Comparison of ENCODE assay signal across 8 cellular contexts in genomic region chr14:104224516-104225281, GRCh38.
DNase-seq lines count a peak whose midpoint lies in the region; ATAC-seq, FAIRE-seq and TF ChIP-seq lines count a peak whose summit lies in the region.

No MANE protein-coding gene starts in this region.

- H4K8ac ChIP-seq in H1 (ENCODE audit: extremely low read depth, insufficient read depth, low read length) = no peak overlapping the region

- no peaks in the 10 kb centered on the region for H3K9me2 ChIP-seq in PC-3 (replicated peaks; ENCODE audit: low read length)

- no peak overlapping the region for H3K56ac ChIP-seq in H1 (replicated peaks; ENCODE audit: insufficient read length, low read depth, low read length)

- no peak overlapping the region for H3K23ac ChIP-seq in H1 (ENCODE audit: insufficient read length)

- H3K27ac ChIP-seq in PC-3 (ENCODE audit: low read length) = no peak overlapping the region
- H3K27ac ChIP-seq in H1 (ENCODE audit: low read depth, low read length) = no peak overlapping the region

- POLR2A ChIA-PET in PC-3 (lab: Charles Lee; ENCODE audit: unreplicated experiment) = no interaction called here
- POLR2A ChIA-PET in H1 (lab: Charles Lee; ENCODE audit: partially characterized antibody) = interaction anchor here (0.7 to 1.4 kb wide), 2 partner anchors 14 to 122 kb away, joined by 3 to 4 read pairs; no protein-coding TSS in a partner anchor

- no peak overlapping the region for H3K9ac ChIP-seq in PC-3 (ENCODE audit: low read length)
- H3K9ac ChIP-seq in H1 (replicated peaks in 1 of 4; ENCODE audit: extremely low read depth in 1 of 4, low read depth in 3 of 4, low read length in 3 of 4) = no peak overlapping the region

- H2BK20ac ChIP-seq in H1 (ENCODE audit: low read length) = peak overlapping the region; percentile 72; the same call in 1 of the 2 replicates

- H3K23me2 ChIP-seq in H1 (ENCODE audit: low read depth, low read length) = no peaks in the 10 kb centered on the region

- CTCF ChIA-PET in PC-3 (lab: Charles Lee) (no interaction called here), H1 (lab: Charles Lee; ENCODE audit: partially characterized antibody) (interaction anchor here (0.6 to 4.6 kb wide), 34 partner anchors 10 to 765 kb away, joined by 3 to 14 read pairs (median 4); no protein-coding TSS in a partner anchor)

- no peak overlapping the region for H3K4me2 ChIP-seq in PC-3 (ENCODE audit: low read length)
- H3K4me2 ChIP-seq in H1 (ENCODE audit: insufficient read depth in 1 of 2, low read depth in 2 of 2, low read length in 2 of 2) = no peak overlapping the region

- 80% methylated on average over 14 of the region's 19 CpGs; no CpG with 5 or more reads in 1 of the 2 experiments for WGBS in H1 (ENCODE audit: extremely low coverage in 1 of 2, insufficient coverage in 1 of 2, insufficient read length in 1 of 2, insufficient replicate concordance in 2 of 2, low coverage in 1 of 2, low lambda C conversion rate in 2 of 2, missing lambda C conversion rate in 1 of 2), 2 experiments

- peak overlapping the region; percentile 53; the same call in 1 of the 2 replicates for H2BK12ac ChIP-seq in H1 (ENCODE audit: low read depth, low read length)

- BruUV-seq in PC-3 (replicated peaks; lab: Mats Ljungman, UMichigan) = no TSS peak

- H3K4me3 ChIP-seq in PC-3 (ENCODE audit: low read length) = no peak overlapping the region
- H3K4me3 ChIP-seq in H1 (ENCODE audit: extremely low read depth in 1 of 4, insufficient read depth in 2 of 4, low read depth in 3 of 4, low read length in 4 of 4) = no peak overlapping the region

- peak overlapping the region; percentile 24 for H3K18ac ChIP-seq in H1 (ENCODE audit: extremely low read depth, low read length)

- H3K9me3 ChIP-seq in PC-3 (ENCODE audit: low read length) (no peaks in the 10 kb centered on the region), H1 (ENCODE audit: insufficient read depth in 2 of 2, low read depth in 1 of 2, low read length in 1 of 2) (no peaks in the 10 kb centered on the region)

- peak; percentile 30 to 59 for TF ChIP-seq RAD21 in H1 (IDR thresholded peaks at IDR 0.05 in 1 of 2, conservative IDR thresholded peaks at IDR 0.05 in 1 of 2; ENCODE audit: low read depth in 2 of 2, low read length in 2 of 2)

- no peaks in the 10 kb centered on the region for H4K20me1 ChIP-seq in PC-3 (ENCODE audit: low read length)
- H4K20me1 ChIP-seq in H1 (replicated peaks in 1 of 2; ENCODE audit: control insufficient read depth in 1 of 2, insufficient read depth in 2 of 2, low read length in 2 of 2) = no peaks in the 10 kb centered on the region

- FAIRE-seq in GM12891 (lab: Jason Lieb, UNC) = no peak
- FAIRE-seq in H1 (lab: Jason Lieb, UNC) = no peak

- H2BK5ac ChIP-seq in H1 (ENCODE audit: low read depth, low read length) = peak overlapping the region; percentile 73; the same call in 1 of the 2 replicates

- intact Hi-C loops in PC-3 (cut with micrococcal nuclease) = no loop called here

- TF ChIP-seq EP300 in H1 (IDR thresholded peaks at IDR 0.05; ENCODE audit: borderline replicate concordance in 1 of 2, low read depth in 2 of 2, low read length in 2 of 2) = no peak

- ATAC-seq in PC-3 = no peak
- no peak for ATAC-seq in GM21528 (IDR thresholded peaks at IDR 0.05; ENCODE audit: low FRiP score, unreplicated experiment)
- ATAC-seq in HG03280 (IDR thresholded peaks at IDR 0.05; ENCODE audit: unreplicated experiment) = no peak

- H3K79me1 ChIP-seq in H1 (ENCODE audit: low read depth, low read length) = no peaks in the 10 kb centered on the region

- peak overlapping the region; percentile 25 for H4K91ac ChIP-seq in H1 (replicated peaks; ENCODE audit: insufficient read length, low read length)

- DNase-seq in GM12891 (ENCODE audit: insufficient read length, low spot score) = peak; percentile 62
- DNase-seq in PC-3 = no peak
- DNase-seq in H1 (ENCODE audit: low read depth in 1 of 2, low spot score in 2 of 2) = peak in 1 of 2 experiments; percentile 88
- peak in 3 of 4 experiments; percentile 20 to 28 (median 23) for DNase-seq in stimulated activated CD4-positive, alpha-beta T cell treated with anti-CD3 and anti-CD28 coated beads, Interleukin-1b, Interleukin-23, amount 100 ng/mL, for 24 hours (ENCODE audit: low read depth in 4 of 4, low spot score in 1 of 4)
- DNase-seq in amniotic stem cell (lab: John Stamatoyannopoulos, UW) = no peak
- no peak for DNase-seq in NCI-H2107 (lab: John Stamatoyannopoulos, UW)

- no peaks in the 10 kb centered on the region for H3K79me2 ChIP-seq in PC-3 (ENCODE audit: low read length)
- H3K79me2 ChIP-seq in H1 (ENCODE audit: control insufficient read depth in 1 of 2, insufficient read depth in 2 of 2, low read length in 2 of 2) = no peaks in the 10 kb centered on the region

- H3K27me3 ChIP-seq in PC-3 (ENCODE audit: low read length) = peaks cover 19% of the 10 kb centered on the region
- H3K27me3 ChIP-seq in H1 (replicated peaks in 1 of 4; ENCODE audit: control insufficient read depth in 3 of 4, extremely low read depth in 1 of 4, insufficient read depth in 3 of 4, low read length in 3 of 4) = no peaks in the 10 kb centered on the region

- peak overlapping the region; percentile 97 for H2BK15ac ChIP-seq in H1 (ENCODE audit: low read length)

- no peak for TF ChIP-seq POLR2A in GM12891 (IDR thresholded peaks at IDR 0.05; ENCODE audit: low read depth, low read length)
- no peak for TF ChIP-seq POLR2A in H1 (IDR thresholded peaks at IDR 0.05; ENCODE audit: control extremely low read depth in 1 of 2, low read depth in 2 of 2, low read length in 2 of 2)

- peak overlapping the region; percentile 53 for H3K4ac ChIP-seq in H1 (replicated peaks; ENCODE audit: insufficient read length, low read depth, low read length)

- no peak overlapping the region for H2BK120ac ChIP-seq in H1 (replicated peaks; ENCODE audit: low read depth, low read length)

- peaks cover 8% of the 10 kb centered on the region for H3K4me1 ChIP-seq in PC-3 (ENCODE audit: insufficient read depth, low read length)
- peaks cover 0 to 14% (median 6%) of the 10 kb centered on the region in 4 experiments; a peak in 5 of 7 replicates for H3K4me1 ChIP-seq in H1 (replicated peaks in 1 of 4; ENCODE audit: control insufficient read depth in 3 of 4, insufficient read depth in 4 of 4, low read length in 3 of 4)

- H3F3A ChIP-seq in PC-3 (ENCODE audit: low read length, unreplicated experiment) = no peaks in the 10 kb centered on the region

- H3K36me3 ChIP-seq in PC-3 (ENCODE audit: low read depth, low read length) (no peaks in the 10 kb centered on the region), H1 (ENCODE audit: control insufficient read depth in 2 of 4, insufficient read depth in 4 of 4, low read length in 3 of 4) (no peaks in the 10 kb centered on the region)

- peak overlapping the region; percentile 56 for H4K5ac ChIP-seq in H1 (ENCODE audit: insufficient read length, low read depth, low read length)

- H2AK5ac ChIP-seq in H1 (ENCODE audit: low read depth, low read length) = peak overlapping the region; percentile 65; the same call in 1 of the 2 replicates

- peak; percentile 53 for TF ChIP-seq CTCF in PC-3 (conservative IDR thresholded peaks at IDR 0.05; ENCODE audit: low read depth, low read length)
- peak; percentile 56 to 64 (median 57) for TF ChIP-seq CTCF in H1 (IDR thresholded peaks at IDR 0.05; ENCODE audit: control extremely low read depth in 1 of 3, insufficient read depth in 1 of 3, low read depth in 1 of 3, low read length in 3 of 3)

- H2AFZ ChIP-seq in PC-3 (ENCODE audit: low read length) (no peak overlapping the region), H1 (ENCODE audit: low read length) (no peak overlapping the region)

- no peak overlapping the region for H3K14ac ChIP-seq in H1 (ENCODE audit: insufficient read length)

TF ChIP-seq in GM12891, 5 proteins besides CTCF, POLR2A, EP300 and RAD21:
- TF ChIP-seq POU2F2 (IDR thresholded peaks at IDR 0.05; ENCODE audit: low read depth, low read length) (no peak), PAX5 (IDR thresholded peaks at IDR 0.05; ENCODE audit: insufficient read depth, low read length, severe bottlenecking) (no peak), POLR2AphosphoS5 (IDR thresholded peaks at IDR 0.05; ENCODE audit: low read depth, low read length) (no peak), SPI1 (IDR thresholded peaks at IDR 0.05; ENCODE audit: low read depth, low read length) (no peak), TAF1 (IDR thresholded peaks at IDR 0.05; ENCODE audit: low read depth, low read length) (no peak)

TF ChIP-seq in H1, 55 proteins besides CTCF, POLR2A, EP300 and RAD21:
- TF ChIP-seq CHD2 (IDR thresholded peaks at IDR 0.05; ENCODE audit: low read length) (no peak), GABPA (IDR thresholded peaks at IDR 0.05; ENCODE audit: borderline replicate concordance, insufficient read depth, low read length) (0 out of 2 replicates have a peak, but pooled peaks have one; percentile 61), JUN (IDR thresholded peaks at IDR 0.05; ENCODE audit: low read depth, low read length) (no peak)

Comparison
In these comparisons a context has a peak if more than half of its experiments do, and no peak if none do; other contexts are left out.
1. DNase-seq: peak in GM12891 (single experiment) and stimulated activated CD4-positive, alpha-beta T cell treated with anti-CD3 and anti-CD28 coated beads, Interleukin-1b, Interleukin-23, amount 100 ng/mL, for 24 hours (3 of 4); none in PC-3 (single experiment), amniotic stem cell (single experiment) and NCI-H2107 (single experiment).